30 cellular contexts compared by ENCODE assay signal in genomic region chr18:7512990-7513389, GRCh38.
"Had no signal": no experiment of that assay in that cellular context is flagged by ENCODE, and none has a peak within 500 bp of the region (broad histone marks: within the 10 kb centered on the region; RNA-seq: fewer than 3 reads in every experiment).

No MANE protein-coding gene starts in this region.

- H3K27me3 ChIP-seq: breast epithelium, cardiac muscle cell had no signal

- H3K4me3 ChIP-seq: breast epithelium, cardiac muscle cell, coronary artery, dorsolateral prefrontal cortex had no signal

- H3K4me1 ChIP-seq: breast epithelium had no signal

- H3K27ac Mint-ChIP-seq: activated B cell treated with CpG ODN at 0.5 μM for 24 hours; activated CD8-positive, alpha-beta T cell treated with anti-CD3 and anti-CD28 coated beads for 36 hours; activated naive CD8-positive, alpha-beta T cell; activated T-helper 17 cell treated with anti-CD3 and anti-CD28 coated beads, Interleukin-2, amount 50 U/mL, for 72 hours; dendritic cell treated with granulocyte-macrophage colony-stimulating factor and Interleukin-4, amounts not matched to agents 40 ng/mL and 50 ng/mL, for 4 days; endodermal cell; T-helper 17 cell; T-helper 2 cell treated with Interferon-gamma antibody and Interleukin-4, amounts not matched to agents 5 μg/mL and 100 μg/mL, for 36 hours had no signal

- H3K9me3 Mint-ChIP-seq: activated B cell treated with CpG ODN at 0.5 μM for 24 hours; brain; dendritic cell treated with granulocyte-macrophage colony-stimulating factor and Interleukin-4, amounts not matched to agents 40 ng/mL and 50 ng/mL, for 4 days; endodermal cell; T-helper 2 cell treated with Interferon-gamma antibody and Interleukin-4, amounts not matched to agents 5 μg/mL and 100 μg/mL, for 36 hours had no signal

- H3K9me3 ChIP-seq: breast epithelium had no signal

- H3K27me3 Mint-ChIP-seq: activated B cell treated with CpG ODN at 0.5 μM for 24 hours; activated CD8-positive, alpha-beta T cell treated with anti-CD3 and anti-CD28 coated beads for 36 hours; activated naive CD8-positive, alpha-beta T cell; brain; central memory CD8-positive, alpha-beta T cell; dendritic cell treated with granulocyte-macrophage colony-stimulating factor and Interleukin-4, amounts not matched to agents 40 ng/mL and 50 ng/mL, for 4 days; T-helper 17 cell had no signal

- H3K36me3 Mint-ChIP-seq: activated naive CD8-positive, alpha-beta T cell; brain had no signal

- H3K4me1 Mint-ChIP-seq: activated B cell treated with CpG ODN at 0.5 μM for 24 hours; activated T-helper 17 cell treated with anti-CD3 and anti-CD28 coated beads, Interleukin-2, amount 50 U/mL, for 72 hours; central memory CD8-positive, alpha-beta T cell; T-helper 17 cell had no signal

- H3K36me3 ChIP-seq: breast epithelium, cardiac muscle cell, WERI-Rb-1 had no signal

- ATAC-seq: activated CD4-positive, CD25-positive, alpha-beta regulatory T cell treated with anti-CD3 and anti-CD28 coated beads, Interleukin-2, amount 50 U/mL, for 24 hours; activated CD8-positive, alpha-beta T cell treated with anti-CD3 and anti-CD28 coated beads for 36 hours; activated T-cell treated with anti-CD3 and anti-CD28 coated beads, Interleukin-2, amount 50 U/mL, for 4 hours; activated T-helper 17 cell treated with anti-CD3 and anti-CD28 coated beads, Interleukin-2, amount 50 U/mL, for 72 hours; esophagus mucosa; T-helper 17 cell had no signal

- DNase-seq: activated B cell treated with CpG ODN at 0.5 μM for 24 hours; activated CD4-positive, alpha-beta T cell treated with anti-CD3 and anti-CD28 coated beads for 48 hours; activated CD4-positive, alpha-beta T cell treated with anti-CD3 and anti-CD28 coated beads, Interleukin-2, amount 50 U/mL, for 1 hour; activated CD4-positive, alpha-beta T cell treated with anti-CD3 and anti-CD28 coated beads, Interleukin-2, amount 50 U/mL, for 48 hours; activated CD8-positive, alpha-beta memory T cell treated with anti-CD3 and anti-CD28 coated beads for 24 hours; activated CD8-positive, alpha-beta T cell treated with anti-CD3 and anti-CD28 coated beads for 36 hours; activated effector memory CD4-positive, alpha-beta T cell treated with Interleukin-2 at 50 U/mL for 16 hours; activated gamma-delta T cell treated with Interleukin-2 at 50 U/mL for 16 hours; activated naive CD4-positive, alpha-beta T cell treated with anti-CD3 and anti-CD28 coated beads, Interleukin-2, amount 50 U/mL, for 16 hours; activated naive CD4-positive, alpha-beta T cell treated with Interleukin-2 at 50 U/mL for 16 hours; activated T-cell treated with anti-CD3 and anti-CD28 coated beads, Interleukin-2, amount 50 U/mL, for 4 hours; amniotic stem cell; dorsolateral prefrontal cortex; effector memory CD4-positive, alpha-beta T cell; endodermal cell; T-helper 1 cell; T-helper 17 cell; T1000; WERI-Rb-1 had no signal

- H3K27ac ChIP-seq: breast epithelium, cardiac muscle cell, coronary artery, dorsolateral prefrontal cortex, WERI-Rb-1 had no signal

- H3K4me3 Mint-ChIP-seq: activated B cell treated with CpG ODN at 0.5 μM for 24 hours; activated CD8-positive, alpha-beta T cell treated with anti-CD3 and anti-CD28 coated beads for 36 hours; activated naive CD8-positive, alpha-beta T cell; activated T-cell treated with anti-CD3 and anti-CD28 coated beads, Interleukin-2, amount 50 U/mL, for 4 hours; activated T-helper 17 cell treated with anti-CD3 and anti-CD28 coated beads, Interleukin-2, amount 50 U/mL, for 72 hours; central memory CD8-positive, alpha-beta T cell; dendritic cell treated with granulocyte-macrophage colony-stimulating factor and Interleukin-4, amounts not matched to agents 40 ng/mL and 50 ng/mL, for 4 days; endodermal cell; T-helper 17 cell; T-helper 2 cell treated with Interferon-gamma antibody and Interleukin-4, amounts not matched to agents 5 μg/mL and 100 μg/mL, for 36 hours had no signal
